16 cellular contexts compared by ENCODE assay signal in genomic region chr16:46916980-46917379, GRCh38. TPM values are rescaled to one million over a fixed set of nuclear protein-coding genes. Genes with fewer than 3 reads are reported as not detected.
DNase-seq lines count a peak whose midpoint lies in the region; FAIRE-seq and TF ChIP-seq lines count a peak whose summit lies in the region.
"Had no signal": no experiment of that assay in that cellular context is flagged by ENCODE, and none has a peak within 500 bp of the region (broad histone marks: within the 10 kb centered on the region; RNA-seq: fewer than 3 reads in every experiment).

No MANE protein-coding gene starts in this region.

- peak; percentile 84 for FAIRE-seq in GM19239 (lab: Jason Lieb, UNC)

- H3K36me3 Mint-ChIP-seq in activated T-cell treated with anti-CD3 and anti-CD28 coated beads, Interleukin-2, amount 50 U/mL, for 24 hours (ENCODE audit: low read depth), result peaks cover 25% of the 10 kb centered on the region
- peaks cover 29% of the 10 kb centered on the region for H3K36me3 Mint-ChIP-seq in chondrocyte (ENCODE audit: low read depth)

- no peaks in the 10 kb centered on the region for H3K9me3 Mint-ChIP-seq in activated T-cell treated with anti-CD3 and anti-CD28 coated beads, Interleukin-2, amount 50 U/mL, for 24 hours
- no peaks in the 10 kb centered on the region for H3K9me3 Mint-ChIP-seq in chondrocyte (ENCODE audit: low read depth)
- H3K9me3 Mint-ChIP-seq: activated T-helper 17 cell treated with anti-CD3 and anti-CD28 coated beads, Interleukin-2, amount 50 U/mL, for 72 hours; naive thymus-derived CD4-positive, alpha-beta T cell; stimulated activated effector memory CD8-positive, alpha-beta T cell treated with anti-CD3 and anti-CD28 coated beads, Interleukin-12 subunit alpha, Interleukin-12 subunit beta, amount 100 ng/mL, for 72 hours had no signal

- H3K27me3 Mint-ChIP-seq in activated T-cell treated with anti-CD3 and anti-CD28 coated beads, Interleukin-2, amount 50 U/mL, for 24 hours, result no peaks in the 10 kb centered on the region
- H3K27me3 Mint-ChIP-seq in chondrocyte (ENCODE audit: low read depth), result no peaks in the 10 kb centered on the region
- H3K27me3 Mint-ChIP-seq: activated T-helper 17 cell treated with anti-CD3 and anti-CD28 coated beads, Interleukin-2, amount 50 U/mL, for 72 hours; naive thymus-derived CD4-positive, alpha-beta T cell had no signal

- in situ Hi-C loops in G401 (cut with HindIII; ENCODE audit: low sequenced_read_pairs), result no loop called here

- no peak overlapping the region for H3K4me3 Mint-ChIP-seq in activated T-cell treated with anti-CD3 and anti-CD28 coated beads, Interleukin-2, amount 50 U/mL, for 24 hours
- H3K4me3 Mint-ChIP-seq in chondrocyte (ENCODE audit: unreplicated experiment), result no peak overlapping the region
- H3K4me3 Mint-ChIP-seq: activated T-helper 17 cell treated with anti-CD3 and anti-CD28 coated beads, Interleukin-2, amount 50 U/mL, for 72 hours; naive thymus-derived CD4-positive, alpha-beta T cell; stimulated activated effector memory CD8-positive, alpha-beta T cell treated with anti-CD3 and anti-CD28 coated beads, Interleukin-12 subunit alpha, Interleukin-12 subunit beta, amount 100 ng/mL, for 72 hours had no signal

- H3K4me1 Mint-ChIP-seq in activated T-cell treated with anti-CD3 and anti-CD28 coated beads, Interleukin-2, amount 50 U/mL, for 24 hours (ENCODE audit: low read depth), result peaks cover 7% of the 10 kb centered on the region
- H3K4me1 Mint-ChIP-seq in chondrocyte (ENCODE audit: low read depth), result no peaks in the 10 kb centered on the region

- DNase-seq in AG08396 (ENCODE audit: low spot score) (peak; percentile 50), GM19239 (ENCODE audit: insufficient read length, low spot score) (no peak), OCI-M1 (lab: John Stamatoyannopoulos, UW) (peak; percentile 9), fibroblast of pulmonary artery (ENCODE audit: low read depth) (peak; percentile 10), chondrocyte (ENCODE audit: low spot score) (no peak), G401 (ENCODE audit: low spot score) (no peak), activated gamma-delta T cell treated with Interleukin-2 at 50 U/mL for 16 hours (no peak)
- DNase-seq in activated T-cell treated with anti-CD3 and anti-CD28 coated beads, Interleukin-2, amount 50 U/mL, for 24 hours, result no peak
- DNase-seq: activated CD4-positive, alpha-beta T cell treated with anti-CD3 and anti-CD28 coated beads for 48 hours; left cardiac atrium; naive thymus-derived CD4-positive, alpha-beta T cell; NCI-H1930; stimulated activated CD4-positive, alpha-beta T cell treated with anti-CD3 and anti-CD28 coated beads, Interleukin-4, amount 100 ng/mL, for 1 hour had no signal

- TF ChIP-seq CTCF in fibroblast of pulmonary artery (IDR thresholded peaks at IDR 0.05; ENCODE audit: low read length, missing control alignments), result no peak
- no peak for TF ChIP-seq CTCF in chondrocyte (IDR thresholded peaks at IDR 0.05)

- H3K27ac Mint-ChIP-seq in activated T-cell treated with anti-CD3 and anti-CD28 coated beads, Interleukin-2, amount 50 U/mL, for 24 hours, result no peak overlapping the region
- no peak overlapping the region for H3K27ac Mint-ChIP-seq in chondrocyte (ENCODE audit: unreplicated experiment)
- H3K27ac Mint-ChIP-seq: activated T-helper 17 cell treated with anti-CD3 and anti-CD28 coated beads, Interleukin-2, amount 50 U/mL, for 72 hours; naive thymus-derived CD4-positive, alpha-beta T cell had no signal

- no peak overlapping the region for H3K4me3 ChIP-seq in fibroblast of pulmonary artery (replicated peaks; ENCODE audit: low read depth, low read length)
- H3K4me3 ChIP-seq: vagina had no signal

RNA-seq across cellular contexts. Expression of gene GPT2, which starts 32.8 kb away (rescaled TPM):
- total RNA-seq in chondrocyte, result 35.1 to 67.1 TPM (median 59.6 TPM) in 3 replicates
- total RNA-seq in G401 (2014; rRNA removed; shearing (Covaris generic)), result 34.2 and 38.3 TPM in 2 replicates

RNA-seq across cellular contexts. Expression of gene DNAJA2, which starts 56.5 kb away (rescaled TPM):
- 43.1 to 54.4 TPM (median 44.6 TPM) in 3 replicates for total RNA-seq in chondrocyte
- 90.5 and 128 TPM in 2 replicates for total RNA-seq in G401 (2014; rRNA removed; shearing (Covaris generic))

Comparison
In these comparisons a context has a peak if more than half of its experiments do, and no peak if none do; other contexts are left out.
1. DNase-seq: peak in AG08396 (single experiment), OCI-M1 (single experiment) and fibroblast of pulmonary artery (single experiment); none in GM19239 (single experiment), activated T-cell treated with anti-CD3 and anti-CD28 coated beads, Interleukin-2, amount 50 U/mL, for 24 hours (single experiment), chondrocyte (single experiment), G401 (single experiment) and activated gamma-delta T cell treated with Interleukin-2 at 50 U/mL for 16 hours (single experiment).